ENCODE assay signal across 29 cellular contexts in the genomic region with DNA sequence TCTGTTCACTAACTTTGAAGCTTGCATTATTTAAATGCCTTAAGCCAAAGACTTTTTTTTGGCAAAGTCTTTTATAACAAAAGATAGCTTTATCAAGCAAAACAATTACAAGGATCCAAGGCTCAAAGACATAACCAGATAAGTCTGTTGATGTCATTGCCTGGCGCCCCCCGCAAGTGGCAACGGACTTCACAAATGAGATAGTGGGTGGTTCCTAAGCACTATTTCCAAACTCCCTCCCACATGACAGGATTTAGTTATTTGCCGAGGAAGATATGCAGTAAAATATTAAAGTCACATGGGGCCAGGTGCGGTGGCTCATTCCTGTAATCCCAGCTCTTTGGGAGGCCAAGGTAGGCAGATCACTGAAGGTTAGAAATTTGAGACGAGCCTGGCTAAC.
"Had no signal": no experiment of that assay in that cellular context is flagged by ENCODE, and none has a peak within 500 bp of the region (broad histone marks: within the 10 kb centered on the region; RNA-seq: fewer than 3 reads in every experiment).

No MANE protein-coding gene starts in this region.

- H3K27me3 Mint-ChIP-seq: activated naive CD8-positive, alpha-beta T cell treated with anti-CD3 and anti-CD28 coated beads for 36 hours; dendritic cell treated with granulocyte-macrophage colony-stimulating factor and Interleukin-4, amounts not matched to agents 40 ng/mL and 50 ng/mL, for 4 days; progenitor cell of endocrine pancreas had no signal

- H3K4me3 ChIP-seq: ascending aorta, heart right ventricle, lung, mucosa of descending colon, sigmoid colon, smooth muscle cell, tibial nerve had no signal

- H3K36me3 Mint-ChIP-seq: activated naive CD8-positive, alpha-beta T cell treated with anti-CD3 and anti-CD28 coated beads for 36 hours; natural killer cell treated with Interleukin-12 subunit alpha and Interleukin-12 subunit beta and Interleukin-15 and Interleukin-18, amount 100 ng/mL, for 72 hours had no signal

- H3K36me3 ChIP-seq: ascending aorta, brain microvascular endothelial cell, heart right ventricle, sigmoid colon, tibial nerve had no signal

- H3K4me1 Mint-ChIP-seq: activated naive CD8-positive, alpha-beta T cell treated with anti-CD3 and anti-CD28 coated beads for 36 hours had no signal

- H3K4me1 ChIP-seq: ascending aorta had no signal

- H3K27ac Mint-ChIP-seq: activated naive CD8-positive, alpha-beta T cell treated with anti-CD3 and anti-CD28 coated beads for 36 hours; dendritic cell treated with granulocyte-macrophage colony-stimulating factor and Interleukin-4, amounts not matched to agents 40 ng/mL and 50 ng/mL, for 4 days; endodermal cell; natural killer cell treated with Interleukin-12 subunit alpha and Interleukin-12 subunit beta and Interleukin-15 and Interleukin-18, amount 100 ng/mL, for 72 hours; progenitor cell of endocrine pancreas; T-helper 1 cell treated with Interleukin-12 subunit alpha and Interleukin-12 subunit beta and Interleukin-4 antibody, amounts not matched to agents 30 μg/mL and 1 μg/mL, for 36 hours had no signal

- H3K27ac ChIP-seq: ascending aorta, brain microvascular endothelial cell, heart right ventricle, sigmoid colon, tibial nerve, VCaP had no signal

- H3K4me3 Mint-ChIP-seq: activated naive CD8-positive, alpha-beta T cell treated with anti-CD3 and anti-CD28 coated beads for 36 hours; dendritic cell treated with granulocyte-macrophage colony-stimulating factor and Interleukin-4, amounts not matched to agents 40 ng/mL and 50 ng/mL, for 4 days; endodermal cell; natural killer cell treated with Interleukin-12 subunit alpha and Interleukin-12 subunit beta and Interleukin-15 and Interleukin-18, amount 100 ng/mL, for 72 hours; T-helper 1 cell treated with Interleukin-12 subunit alpha and Interleukin-12 subunit beta and Interleukin-4 antibody, amounts not matched to agents 30 μg/mL and 1 μg/mL, for 36 hours had no signal

- FAIRE-seq: urothelium cell line had no signal

- ATAC-seq: esophagus mucosa; left lobe of liver; mucosa of descending colon; natural killer cell treated with Interleukin-12 subunit alpha and Interleukin-12 subunit beta and Interleukin-15 and Interleukin-18, amount 100 ng/mL, for 72 hours had no signal

- H3K4me2 ChIP-seq: smooth muscle cell had no signal

- H3K27me3 ChIP-seq: ascending aorta, brain microvascular endothelial cell, heart right ventricle, sigmoid colon, tibial nerve had no signal

- H3K9me3 ChIP-seq: ascending aorta, heart right ventricle, mucosa of descending colon, sigmoid colon, tibial nerve had no signal

- H3K9me3 Mint-ChIP-seq: activated naive CD8-positive, alpha-beta T cell treated with anti-CD3 and anti-CD28 coated beads for 36 hours; natural killer cell treated with Interleukin-12 subunit alpha and Interleukin-12 subunit beta and Interleukin-15 and Interleukin-18, amount 100 ng/mL, for 72 hours; T-helper 1 cell treated with Interleukin-12 subunit alpha and Interleukin-12 subunit beta and Interleukin-4 antibody, amounts not matched to agents 30 μg/mL and 1 μg/mL, for 36 hours had no signal

- DNase-seq: activated CD4-positive, alpha-beta T cell treated with anti-CD3 and anti-CD28 coated beads for 4 hours; activated CD4-positive, alpha-beta T cell treated with anti-CD3 and anti-CD28 coated beads, Interleukin-2, amount 50 U/mL, for 4 hours; activated CD8-positive, alpha-beta memory T cell treated with anti-CD3 and anti-CD28 coated beads for 24 hours; activated effector memory CD4-positive, alpha-beta T cell treated with Interleukin-2 at 50 U/mL for 16 hours; activated naive CD4-positive, alpha-beta T cell treated with Interleukin-2 at 50 U/mL for 16 hours; activated naive CD8-positive, alpha-beta T cell treated with anti-CD3 and anti-CD28 coated beads for 36 hours; central memory CD4-positive, alpha-beta T cell; endodermal cell; foreskin melanocyte; heart right ventricle; mesendoderm; mucosa of descending colon; sigmoid colon; stimulated activated CD4-positive, alpha-beta T cell treated with anti-CD3 and anti-CD28 coated beads, Interleukin-1b, Interleukin-23, amount 100 ng/mL, for 48 hours; stimulated activated naive CD4-positive, alpha-beta T cell treated with Interleukin-2 at 50 U/mL for 16 hours; T-helper 9 cell had no signal
